In the genomic region with DNA sequence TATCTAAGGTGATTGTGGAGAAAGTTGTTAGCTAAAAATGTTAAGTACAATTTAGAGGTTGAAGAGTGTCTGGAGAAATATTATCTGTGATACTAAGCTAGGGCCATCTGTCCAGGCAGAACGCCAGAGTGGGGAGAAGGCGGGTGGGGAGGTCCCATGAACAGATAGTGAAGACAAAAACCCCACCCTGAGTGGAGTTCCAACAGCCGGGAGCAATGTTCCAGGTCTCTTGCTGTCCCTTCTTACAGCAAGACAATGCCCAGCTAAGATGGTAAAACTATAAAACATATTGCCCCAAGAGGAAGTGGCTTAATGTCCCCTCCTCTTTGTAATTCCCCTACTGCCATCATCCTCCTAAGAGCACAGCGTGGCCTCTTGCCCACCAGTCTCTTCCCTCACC, we compare ENCODE assay signal across 20 cellular contexts. TPM values are rescaled to one million over a fixed set of nuclear protein-coding genes. Genes with fewer than 3 reads are reported as not detected.
DNase-seq lines count a peak whose midpoint lies in the region; ATAC-seq and TF ChIP-seq lines count a peak whose summit lies in the region.
"Had no signal": no experiment of that assay in that cellular context is flagged by ENCODE, and none has a peak within 500 bp of the region (broad histone marks: within the 10 kb centered on the region; RNA-seq: fewer than 3 reads in every experiment).

No MANE protein-coding gene starts in this region.

- H3K9me3 ChIP-seq in Loucy (ENCODE audit: insufficient read depth, low read depth, low read length) (peaks cover 7% of the 10 kb centered on the region; the same call in 1 of the 2 replicates), OCI-LY7 (ENCODE audit: low read length) (peaks cover 12% of the 10 kb centered on the region; the same call in 1 of the 2 replicates), psoas muscle (no peaks in the 10 kb centered on the region)
- H3K9me3 ChIP-seq: colonic mucosa had no signal

- ATAC-seq in psoas muscle = peak in 1 of 4 donors; percentile 29

- no peaks in the 10 kb centered on the region for H3K36me3 Mint-ChIP-seq in dendritic cell treated with granulocyte-macrophage colony-stimulating factor and Interleukin-4, amounts not matched to agents 40 ng/mL and 50 ng/mL, for 4 days (ENCODE audit: low read depth)
- H3K36me3 Mint-ChIP-seq in nephron progenitor cell (ENCODE audit: low read depth) (no peaks in the 10 kb centered on the region), glutamatergic neuron (ENCODE audit: unreplicated experiment) (peaks cover 14% of the 10 kb centered on the region)

- H3K4me3 ChIP-seq in Loucy (ENCODE audit: low read length, poor library complexity, severe bottlenecking) (no peak overlapping the region), OCI-LY7 (ENCODE audit: low read depth, low read length, poor library complexity, severe bottlenecking) (no peak overlapping the region), psoas muscle (no peak overlapping the region)
- H3K4me3 ChIP-seq: colonic mucosa had no signal

- H3K9me3 Mint-ChIP-seq in dendritic cell treated with granulocyte-macrophage colony-stimulating factor and Interleukin-4, amounts not matched to agents 40 ng/mL and 50 ng/mL, for 4 days = peaks cover 14% of the 10 kb centered on the region
- H3K9me3 Mint-ChIP-seq in nephron progenitor cell = peaks cover 21% of the 10 kb centered on the region
- H3K9me3 Mint-ChIP-seq in glutamatergic neuron (ENCODE audit: unreplicated experiment) = peaks cover 4% of the 10 kb centered on the region

- H3K4me1 ChIP-seq in Loucy (ENCODE audit: insufficient read depth, low read length, poor library complexity, severe bottlenecking) = peaks cover 8% of the 10 kb centered on the region
- H3K4me1 ChIP-seq in OCI-LY7 (ENCODE audit: insufficient read depth, low read length, poor library complexity, severe bottlenecking) = no peaks in the 10 kb centered on the region
- H3K4me1 ChIP-seq in psoas muscle = no peaks in the 10 kb centered on the region
- H3K4me1 ChIP-seq: colonic mucosa had no signal

- no peak for TF ChIP-seq CTCF in Loucy (conservative IDR thresholded peaks at IDR 0.05; ENCODE audit: low read length)
- no peak for TF ChIP-seq CTCF in OCI-LY7 (conservative IDR thresholded peaks at IDR 0.05; ENCODE audit: low read length)
- TF ChIP-seq CTCF in psoas muscle (IDR thresholded peaks at IDR 0.05) = no peak
- no peak for TF ChIP-seq CTCF in nephron progenitor cell (IDR thresholded peaks at IDR 0.05)
- TF ChIP-seq CTCF in glutamatergic neuron (IDR thresholded peaks at IDR 0.05; ENCODE audit: partially characterized antibody, unreplicated experiment) = no peak

- H3K27me3 ChIP-seq in Loucy (ENCODE audit: insufficient read depth, low read length, poor library complexity, severe bottlenecking) = peaks cover 4% of the 10 kb centered on the region
- H3K27me3 ChIP-seq in psoas muscle (ENCODE audit: insufficient read depth in 3 of 3, low read length in 2 of 3) = no peaks in the 10 kb centered on the region
- H3K27me3 ChIP-seq: colonic mucosa had no signal

- BruUV-seq in OCI-LY7 (replicated peaks; lab: Mats Ljungman, UMichigan) = no TSS peak

- POLR2A ChIA-PET in OCI-LY7 (lab: Charles Lee) = interaction anchor here (1.1 to 2.1 kb wide), 2 partner anchors 12 to 23 kb away, joined by 7 to 13 read pairs; partner anchors contain the start of gene IL15RA

- H3K36me3 ChIP-seq in Loucy (ENCODE audit: insufficient read depth, low read length) (no peaks in the 10 kb centered on the region), OCI-LY7 (ENCODE audit: insufficient read depth, low read length) (no peaks in the 10 kb centered on the region), psoas muscle (ENCODE audit: insufficient read depth in 1 of 2, low read depth in 1 of 2) (no peaks in the 10 kb centered on the region)
- H3K36me3 ChIP-seq: colonic mucosa, WERI-Rb-1 had no signal

- CTCF ChIA-PET in OCI-LY7 (lab: Charles Lee; ENCODE audit: unreplicated experiment) = no interaction called here

- no peak overlapping the region for H3K9ac ChIP-seq in Loucy (ENCODE audit: low read depth, low read length, poor library complexity, severe bottlenecking)

- H4K20me1 ChIP-seq in Loucy (ENCODE audit: insufficient read depth, low read length, poor library complexity, severe bottlenecking) (no peaks in the 10 kb centered on the region), OCI-LY7 (ENCODE audit: insufficient read depth, low read length) (no peaks in the 10 kb centered on the region)

- peaks cover 20% of the 10 kb centered on the region for H3K4me1 Mint-ChIP-seq in dendritic cell treated with granulocyte-macrophage colony-stimulating factor and Interleukin-4, amounts not matched to agents 40 ng/mL and 50 ng/mL, for 4 days (ENCODE audit: low read depth)
- H3K4me1 Mint-ChIP-seq in nephron progenitor cell (no peaks in the 10 kb centered on the region), glutamatergic neuron (ENCODE audit: low read depth, unreplicated experiment) (no peaks in the 10 kb centered on the region)

- peak overlapping the region; percentile 46 for H3K4me2 ChIP-seq in Loucy (ENCODE audit: low read depth, low read length, poor library complexity, severe bottlenecking)
- H3K4me2 ChIP-seq in OCI-LY7 (ENCODE audit: low read length) = no peak overlapping the region

- intact Hi-C loops in OCI-LY7 (cut with micrococcal nuclease; ENCODE audit: unreplicated experiment) = no loop called here
- intact Hi-C loops in dendritic cell treated with granulocyte-macrophage colony-stimulating factor and Interleukin-4, amounts not matched to agents 40 ng/mL and 50 ng/mL, for 4 days (cut with micrococcal nuclease) = no loop called here
- intact Hi-C loops in psoas muscle (cut with DNase I) = no loop called here

- H3K27ac ChIP-seq in OCI-LY7 (ENCODE audit: low read depth, low read length, poor library complexity, severe bottlenecking) = no peak overlapping the region
- no peak overlapping the region for H3K27ac ChIP-seq in psoas muscle
- H3K27ac ChIP-seq: colonic mucosa, HL-60, WERI-Rb-1 had no signal

- H2AFZ ChIP-seq in Loucy (ENCODE audit: low read length) = peak overlapping the region; percentile 73
- H2AFZ ChIP-seq in OCI-LY7 (ENCODE audit: low read length) = 0 out of 2 replicates have a peak overlapping the region, but pooled peaks have one; percentile 18

- DNase-seq in OCI-LY7 (ENCODE audit: low spot score) (no peak), psoas muscle (peak; percentile 34 to 74), nephron progenitor cell (no peak), glutamatergic neuron (no peak), ureter (ENCODE audit: low spot score) (no peak), hippocampal formation (lab: John Stamatoyannopoulos, UW) (no peak)
- DNase-seq: aorta, C1 segment of cervical spinal cord, colonic mucosa, EL, HFFc6, Kasumi-1, kidney, NCI-H2081, trophoblast cell, WERI-Rb-1 had no signal

- WGBS in psoas muscle, 3 donors = 36 to 45% (median 44%) methylated on average over 4 of the region's 4 CpGs

- H3K27ac Mint-ChIP-seq in dendritic cell treated with granulocyte-macrophage colony-stimulating factor and Interleukin-4, amounts not matched to agents 40 ng/mL and 50 ng/mL, for 4 days = peak overlapping the region; percentile 41
- H3K27ac Mint-ChIP-seq in nephron progenitor cell (no peak overlapping the region), glutamatergic neuron (ENCODE audit: unreplicated experiment) (no peak overlapping the region)
- H3K27ac Mint-ChIP-seq: HFFc6, progenitor cell of endocrine pancreas had no signal

- H3K4me3 Mint-ChIP-seq in dendritic cell treated with granulocyte-macrophage colony-stimulating factor and Interleukin-4, amounts not matched to agents 40 ng/mL and 50 ng/mL, for 4 days = no peak overlapping the region
- no peak overlapping the region for H3K4me3 Mint-ChIP-seq in nephron progenitor cell
- H3K4me3 Mint-ChIP-seq in glutamatergic neuron (ENCODE audit: unreplicated experiment) = no peak overlapping the region
- H3K4me3 Mint-ChIP-seq: HFFc6 had no signal

- H3K27me3 Mint-ChIP-seq in dendritic cell treated with granulocyte-macrophage colony-stimulating factor and Interleukin-4, amounts not matched to agents 40 ng/mL and 50 ng/mL, for 4 days = peaks cover 4% of the 10 kb centered on the region
- peaks cover 43% of the 10 kb centered on the region for H3K27me3 Mint-ChIP-seq in nephron progenitor cell (ENCODE audit: low read depth, poor library complexity)
- H3K27me3 Mint-ChIP-seq in glutamatergic neuron (ENCODE audit: unreplicated experiment) = no peaks in the 10 kb centered on the region

- no peaks in the 10 kb centered on the region for H3F3A ChIP-seq in Loucy (ENCODE audit: low read depth)

- H3K9me2 ChIP-seq in Loucy (replicated peaks; ENCODE audit: low read depth, low read length) = no peaks in the 10 kb centered on the region
- H3K9me2 ChIP-seq in OCI-LY7 (ENCODE audit: insufficient read depth, low read length) = no peaks in the 10 kb centered on the region

- no peaks in the 10 kb centered on the region for H3K79me2 ChIP-seq in Loucy (ENCODE audit: insufficient read depth, low read length)
- H3K79me2 ChIP-seq in OCI-LY7 (ENCODE audit: insufficient read depth, low read depth, low read length) = no peaks in the 10 kb centered on the region

RNA-seq across cellular contexts. Expression of gene IL15RA, which starts 10.4 kb away (rescaled TPM):
- total RNA-seq in OCI-LY7 (2014; rRNA removed; shearing (Covaris generic)) = 5.5 and 14.5 TPM in 2 replicates
- total RNA-seq in OCI-LY7 (2022) (5.9 and 7.6 TPM in 2 replicates), psoas muscle (10 to 100 TPM in 1 of 4 donors, 1 to 10 TPM in 3; 7.9 to 10.9 (median 9.5) TPM), glutamatergic neuron (ENCODE audit: unreplicated experiment) (not detected), ureter (13.5 TPM)
- polyA plus RNA-seq in psoas muscle = 10 to 100 TPM in 2 of 3 donors, 1 to 10 TPM in 1; 8.9 to 13.1 (median 11.2) TPM

Comparison
In these comparisons a context has a peak if more than half of its experiments do, and no peak if none do; other contexts are left out.
1. DNase-seq: peak in psoas muscle (2 of 2); none in OCI-LY7 (single experiment), nephron progenitor cell (single experiment), glutamatergic neuron (single experiment), ureter (single experiment) and hippocampal formation (0 of 2).